11 cellular contexts compared by ENCODE assay signal in genomic region chr6:46772754-46773153, GRCh38. TPM values are rescaled to one million over a fixed set of nuclear protein-coding genes. Genes with fewer than 3 reads are reported as not detected.
DNase-seq lines count a peak whose midpoint lies in the region; ATAC-seq and TF ChIP-seq lines count a peak whose summit lies in the region.
"Had no signal": no experiment of that assay in that cellular context is flagged by ENCODE, and none has a peak within 500 bp of the region (broad histone marks: within the 10 kb centered on the region; RNA-seq: fewer than 3 reads in every experiment).

No MANE protein-coding gene starts in this region.

- H3K27me3 ChIP-seq in spleen (replicated peaks in 1 of 7) (no peaks in the 10 kb centered on the region), prostate gland (replicated peaks; ENCODE audit: insufficient read depth) (no peaks in the 10 kb centered on the region)
- H3K27me3 ChIP-seq: body of pancreas had no signal

- peak overlapping the region in 1 of 8 donors; percentile 52 for H3K4me3 ChIP-seq in spleen
- H3K4me3 ChIP-seq in prostate gland = no peak overlapping the region
- H3K4me3 ChIP-seq: body of pancreas had no signal

- intact Hi-C loops in head of caudate nucleus (cut with DNase I) = no loop called here
- intact Hi-C loops in spleen (cut with DNase I; ENCODE audit: low total_unique reads) = no loop called here
- intact Hi-C loops in prostate gland (cut with DNase I) = no loop called here
- intact Hi-C loops in posterior vena cava (cut with DNase I) = no loop called here

- DNase-seq in GM20000 (ENCODE audit: low spot score) = peak; percentile 26
- DNase-seq in head of caudate nucleus = peak in 24 of 42 donors; percentile 12 to 60 (median 29)
- no peak for DNase-seq in spleen
- DNase-seq in prostate gland (ENCODE audit: low spot score) = no peak
- no peak for DNase-seq in cerebellum (ENCODE audit: low spot score)
- DNase-seq in posterior vena cava (ENCODE audit: low spot score) = no peak
- no peak for DNase-seq in HT-29 (ENCODE audit: low spot score)
- DNase-seq: DND-41; naive thymus-derived CD8-positive, alpha-beta T cell had no signal

- 24 to 51% (median 36%) methylated on average over 2 of the region's 2 CpGs for WGBS in spleen, 5 donors
- 82% methylated on average over 2 of the region's 2 CpGs for WGBS in prostate gland

- TF ChIP-seq POLR2A in spleen (IDR thresholded peaks at IDR 0.05) = no peak
- TF ChIP-seq POLR2A in prostate gland (IDR thresholded peaks at IDR 0.05) = no peak

- peaks cover 0 to 28% (median 8%) of the 10 kb centered on the region in 6 donors for H3K4me1 ChIP-seq in spleen
- H3K4me1 ChIP-seq in prostate gland (replicated peaks) = no peaks in the 10 kb centered on the region
- H3K4me1 ChIP-seq: body of pancreas had no signal

- TF ChIP-seq CTCF in GM20000 (IDR thresholded peaks at IDR 0.05; ENCODE audit: extremely low read depth, missing control alignments) = no peak
- no peak for TF ChIP-seq CTCF in spleen (IDR thresholded peaks at IDR 0.05 in 8 of 11, conservative IDR thresholded peaks at IDR 0.05 in 3 of 11)
- no peak for TF ChIP-seq CTCF in prostate gland (IDR thresholded peaks at IDR 0.05)

- H3K27ac ChIP-seq in spleen (peak overlapping the region in 7 of 8 donors; percentile 11 to 85 (median 76)), prostate gland (no peak overlapping the region)

- H3K36me3 ChIP-seq in spleen (no peaks in the 10 kb centered on the region), prostate gland (no peaks in the 10 kb centered on the region)

- H3K9me3 ChIP-seq in spleen (peaks cover 0 to under 1% (median 0%) of the 10 kb centered on the region in 8 donors), prostate gland (no peaks in the 10 kb centered on the region)
- H3K9me3 ChIP-seq: body of pancreas had no signal

- peak; percentile 48 for ATAC-seq in HG03520 (IDR thresholded peaks at IDR 0.05; ENCODE audit: unreplicated experiment)
- ATAC-seq: body of pancreas; naive thymus-derived CD8-positive, alpha-beta T cell had no signal

RNA-seq across cellular contexts. Expression of gene MEP1A, which starts 20.4 kb away (rescaled TPM):
- total RNA-seq in spleen = under 1 TPM in 4 of 7 donors, not detected in 3; 0.19 to 0.94 (median 0.41) TPM
- under 1 TPM; 0.09 to 0.22 (median 0.09) TPM for polyA plus RNA-seq in spleen
- under 1 TPM in 1 of 2 donors, not detected in 1; 0.34 TPM for total RNA-seq in prostate gland
- 0.09 TPM for total RNA-seq in cerebellum
- total RNA-seq in posterior vena cava = not detected
- total RNA-seq in HT-29 (2014; rRNA removed; shearing (Covaris generic)) = 0.05 TPM in 1 of 2 replicates, not detected in the other
- total RNA-seq: body of pancreas; naive thymus-derived CD8-positive, alpha-beta T cell had no signal
- polyA plus RNA-seq: naive thymus-derived CD8-positive, alpha-beta T cell had no signal

RNA-seq across cellular contexts. Expression of gene ANKRD66, which starts 26.0 kb away (rescaled TPM):
- not detected for total RNA-seq in spleen
- polyA plus RNA-seq in spleen = not detected
- not detected for total RNA-seq in prostate gland
- 0.27 TPM for total RNA-seq in cerebellum
- total RNA-seq in posterior vena cava = not detected
- not detected in 2 replicates for total RNA-seq in HT-29 (2014; rRNA removed; shearing (Covaris generic))
- total RNA-seq: body of pancreas; naive thymus-derived CD8-positive, alpha-beta T cell had no signal
- polyA plus RNA-seq: naive thymus-derived CD8-positive, alpha-beta T cell had no signal

RNA-seq across cellular contexts. Expression of gene PLA2G7, which starts 37.6 kb away (rescaled TPM):
- total RNA-seq in spleen (10 to 100 TPM; 19.1 to 47.9 (median 30.1) TPM), prostate gland (10 to 100 TPM in 1 of 2 donors, 1 to 10 TPM in 1; 6.2 to 38.2 TPM), cerebellum (5.8 TPM), posterior vena cava (1 to 10 TPM; 1.5 to 2.7 TPM)
- polyA plus RNA-seq in spleen = 10 to 100 TPM in 2 of 3 donors, 1 to 10 TPM in 1; 8.9 to 17.6 (median 15.7) TPM
- total RNA-seq in HT-29 (2014; rRNA removed; shearing (Covaris generic)) = not detected in 2 replicates
- polyA plus RNA-seq: naive thymus-derived CD8-positive, alpha-beta T cell had no signal

Comparison
In these comparisons a context has a peak if more than half of its experiments do, and no peak if none do; other contexts are left out.
1. DNase-seq: peak in GM20000 (single experiment) and head of caudate nucleus (24 of 42); none in spleen (single experiment), prostate gland (single experiment), cerebellum (single experiment), posterior vena cava (single experiment) and HT-29 (single experiment).
2. H3K27ac ChIP-seq: peak in spleen (7 of 8); none in prostate gland (0 of 2).